In the genomic region with DNA sequence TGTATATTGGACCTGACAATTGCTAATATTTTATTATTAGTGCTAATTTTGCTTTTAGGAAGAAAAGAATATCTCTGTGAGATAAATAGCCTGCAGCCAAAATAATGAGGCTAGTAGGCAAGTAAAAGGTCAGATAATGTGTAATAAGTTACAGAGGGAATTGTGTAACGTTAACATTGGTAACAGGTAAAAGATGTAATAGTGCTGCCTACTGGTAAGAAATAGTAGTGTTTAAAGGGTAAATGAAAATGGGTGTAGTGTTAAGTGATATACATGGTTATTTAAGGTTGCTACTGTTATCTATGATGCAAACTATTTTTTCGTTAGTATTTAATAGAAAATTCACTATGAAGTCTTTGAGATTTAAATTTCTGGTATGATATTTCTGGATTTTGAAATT, we compare ENCODE assay signal across 9 cellular contexts. TPM values are rescaled to one million over a fixed set of nuclear protein-coding genes. Genes with fewer than 3 reads are reported as not detected.
A peak's percentile ranks its signal among the peaks of the same experiment; 100 is the strongest.
DNase-seq lines count a peak whose midpoint lies in the region; ATAC-seq, FAIRE-seq and TF ChIP-seq lines count a peak whose summit lies in the region.
"Had no signal": no experiment of that assay in that cellular context is flagged by ENCODE, and none has a peak within 500 bp of the region (broad histone marks: within the 10 kb centered on the region; RNA-seq: fewer than 3 reads in every experiment).

No MANE protein-coding gene starts in this region.

- CTCF ChIA-PET in PC-9 (lab: Charles Lee), result no interaction called here

- intact Hi-C loops in PC-9 (cut with micrococcal nuclease; ENCODE audit: unreplicated experiment), result loop anchor here (5.0 kb wide), 1 partner anchor 323 kb away; no protein-coding TSS in a partner anchor

- no peak overlapping the region for H3K9ac ChIP-seq in keratinocyte (ENCODE audit: control insufficient read depth, extremely low read depth, insufficient read depth, low read length)
- H3K9ac ChIP-seq: BLaER1 treated with 17β-estradiol and CSF1 and Interleukin-3, amounts not matched to agents 10 nM and 100 nM had no signal

- POLR2A ChIA-PET in PC-9 (lab: Charles Lee; ENCODE audit: unreplicated experiment), result no interaction called here

- peak; percentile 62 for TF ChIP-seq CTCF in PC-9 (conservative IDR thresholded peaks at IDR 0.05)
- TF ChIP-seq CTCF in keratinocyte (optimal IDR thresholded peaks at IDR 0.05 in 1 of 3, IDR thresholded peaks at IDR 0.05 in 1 of 3, conservative IDR thresholded peaks at IDR 0.05 in 1 of 3; ENCODE audit: extremely low read depth in 1 of 3, insufficient read depth in 2 of 3, low read length in 3 of 3), result peak in 2 of 3 experiments; percentile 43 to 70

- H3K36me3 ChIP-seq in PC-9 (ENCODE audit: low read depth) (no peaks in the 10 kb centered on the region), keratinocyte (ENCODE audit: control insufficient read depth in 2 of 2, extremely low read depth in 1 of 2, insufficient read depth in 2 of 2, low read length in 2 of 2) (no peaks in the 10 kb centered on the region)
- H3K36me3 ChIP-seq: BLaER1 treated with 17β-estradiol and CSF1 and Interleukin-3, amounts not matched to agents 10 nM and 100 nM had no signal

- no peak overlapping the region for H2AFZ ChIP-seq in PC-9
- H2AFZ ChIP-seq in keratinocyte (ENCODE audit: control insufficient read depth, low read length), result no peak overlapping the region

- H3K4me2 ChIP-seq in PC-9 (no peak overlapping the region), keratinocyte (ENCODE audit: control insufficient read depth, extremely low read depth, insufficient read depth, low read depth, low read length) (no peak overlapping the region)
- H3K4me2 ChIP-seq: BLaER1 treated with 17β-estradiol and CSF1 and Interleukin-3, amounts not matched to agents 10 nM and 100 nM had no signal

- H3K9me1 ChIP-seq in keratinocyte (ENCODE audit: control insufficient read depth, extremely low read depth, insufficient read depth, low read length), result no peaks in the 10 kb centered on the region

- BruUV-seq in PC-9 (replicated peaks; lab: Mats Ljungman, UMichigan), result no TSS peak

- H3K27me3 ChIP-seq in PC-9 (ENCODE audit: insufficient read depth, low read depth), result no peaks in the 10 kb centered on the region
- H3K27me3 ChIP-seq in keratinocyte (ENCODE audit: control insufficient read depth, extremely low read depth, insufficient read depth, low read length), result no peaks in the 10 kb centered on the region
- H3K27me3 ChIP-seq: BLaER1 treated with 17β-estradiol and CSF1 and Interleukin-3, amounts not matched to agents 10 nM and 100 nM had no signal

- H3K9me2 ChIP-seq in PC-9 (ENCODE audit: insufficient read depth), result no peaks in the 10 kb centered on the region; the same call in 1 of the 2 replicates

- peaks cover 4% of the 10 kb centered on the region for H3K4me1 ChIP-seq in PC-9 (replicated peaks; ENCODE audit: insufficient read depth)
- peaks cover 7% of the 10 kb centered on the region for H3K4me1 ChIP-seq in keratinocyte (ENCODE audit: control insufficient read depth, extremely low read depth, insufficient read depth, low read length)
- H3K4me1 ChIP-seq: BLaER1 treated with 17β-estradiol and CSF1 and Interleukin-3, amounts not matched to agents 10 nM and 100 nM had no signal

- H3K9me3 ChIP-seq in PC-9 (ENCODE audit: insufficient read depth, low read depth) (no peaks in the 10 kb centered on the region), keratinocyte (ENCODE audit: control insufficient read depth, low read depth, low read length) (no peaks in the 10 kb centered on the region)
- H3K9me3 ChIP-seq: BLaER1 treated with 17β-estradiol and CSF1 and Interleukin-3, amounts not matched to agents 10 nM and 100 nM had no signal

- ATAC-seq in HG03135 (IDR thresholded peaks at IDR 0.05; ENCODE audit: unreplicated experiment) (peak; percentile 75), HG02840 (IDR thresholded peaks at IDR 0.05; ENCODE audit: low FRiP score, unreplicated experiment) (no peak)

- no peaks in the 10 kb centered on the region for H4K20me1 ChIP-seq in PC-9 (ENCODE audit: insufficient read depth)
- no peaks in the 10 kb centered on the region for H4K20me1 ChIP-seq in keratinocyte (ENCODE audit: control insufficient read depth, extremely low read depth, insufficient read depth, low read length)
- H4K20me1 ChIP-seq: BLaER1 treated with 17β-estradiol and CSF1 and Interleukin-3, amounts not matched to agents 10 nM and 100 nM had no signal

- H3K79me2 ChIP-seq in PC-9 (ENCODE audit: low read depth) (no peaks in the 10 kb centered on the region), keratinocyte (ENCODE audit: control insufficient read depth, insufficient read depth, low read length) (no peaks in the 10 kb centered on the region)

- dilution Hi-C loops in keratinocyte (cut with MboI; ENCODE audit: extremely low pct_ligation_motif_present, low sequenced_read_pairs), result no loop called here

- FAIRE-seq in keratinocyte (lab: Jason Lieb, UNC) (no peak), urothelium cell line (lab: Jason Lieb, UNC) (no peak)

- H3F3A ChIP-seq in PC-9 (ENCODE audit: insufficient read depth, low read depth), result no peaks in the 10 kb centered on the region

- H3K4me3 ChIP-seq in PC-9 (no peak overlapping the region), keratinocyte (ENCODE audit: control insufficient read depth in 2 of 3, extremely low read depth in 1 of 3, insufficient read depth in 2 of 3, low read depth in 1 of 3, low read length in 3 of 3) (no peak overlapping the region)
- H3K4me3 ChIP-seq: BLaER1 treated with 17β-estradiol and CSF1 and Interleukin-3, amounts not matched to agents 10 nM and 100 nM had no signal

- H3K27ac ChIP-seq in PC-9, result no peak overlapping the region
- H3K27ac ChIP-seq in keratinocyte (ENCODE audit: control insufficient read depth, insufficient read depth, low read length), result no peak overlapping the region
- H3K27ac ChIP-seq: BLaER1 treated with 17β-estradiol and CSF1 and Interleukin-3, amounts not matched to agents 10 nM and 100 nM had no signal

- DNase-seq in NCI-H2107 treated with DMSO at 0.1 percent for 48 hours (lab: John Stamatoyannopoulos, UW; ENCODE audit: unreplicated experiment) (peak; percentile 77), NCI-H2107 (lab: John Stamatoyannopoulos, UW) (no peak), PC-9 (no peak), keratinocyte (ENCODE audit: low read depth, low spot score) (no peak), urothelium cell line (ENCODE audit: low spot score) (no peak), NCI-H1048 (lab: John Stamatoyannopoulos, UW) (no peak)

RNA-seq across cellular contexts. Expression of gene FOXP2, which starts 9.2 kb away (rescaled TPM):
- 1.2 and 4.3 TPM in 2 replicates for total RNA-seq in PC-9 (2021)
- 0.85 to 1.4 TPM (median 0.98 TPM) in 3 replicates for polyA plus RNA-seq in keratinocyte
- 1.2 TPM for polyA plus RNA-seq in keratinocyte (2011; ENCODE audit: low read depth)
- 0.60 TPM in 2 replicates for polyA plus RNA-seq in keratinocyte (2011; cell fraction: cytosol; rRNA removed)
- 1.2 and 1.3 TPM in 2 replicates for polyA plus RNA-seq in keratinocyte (2011; cell fraction: nucleus; rRNA removed)
- polyA plus RNA-seq in keratinocyte (2012; ENCODE audit: low replicate concordance), result 0.34 and 2.0 TPM in 2 replicates
- polyA minus RNA-seq in keratinocyte, result 2.4 to 5.7 TPM (median 3.2 TPM) in 3 replicates
- not detected for polyA minus RNA-seq in keratinocyte (2011; cell fraction: cytosol; rRNA and poly(A)+ RNA removed)
- polyA minus RNA-seq in keratinocyte (2011; cell fraction: nucleus; rRNA and poly(A)+ RNA removed), result 3.6 and 4.7 TPM in 2 replicates
